15 cellular contexts compared by ENCODE assay signal in the genomic region with DNA sequence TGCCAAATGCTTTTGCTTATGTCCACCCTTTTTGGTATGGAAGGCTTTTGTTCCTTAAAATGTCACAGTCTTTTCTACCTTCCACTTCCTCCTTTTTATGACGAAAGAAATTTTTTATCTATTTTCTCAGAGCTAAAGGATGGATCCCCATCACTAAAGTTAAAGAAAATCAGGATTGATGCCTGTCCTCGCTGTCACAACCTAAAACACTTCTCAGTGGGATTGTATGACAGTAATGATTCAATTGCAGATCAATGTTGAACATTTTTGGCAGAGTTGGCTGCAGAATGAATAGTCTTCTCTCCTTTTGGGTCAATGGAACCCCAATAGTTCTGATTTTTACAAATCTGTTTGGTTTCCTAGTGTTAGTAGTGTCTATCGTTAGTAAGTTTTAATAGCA.
"Had no signal": no experiment of that assay in that cellular context is flagged by ENCODE, and none has a peak within 500 bp of the region (broad histone marks: within the 10 kb centered on the region; RNA-seq: fewer than 3 reads in every experiment).

No MANE protein-coding gene starts in this region.

- DNase-seq: islet precursor cell; left ventricle myocardium inferior; mesendoderm; naive B cell; natural killer cell; nephron progenitor cell; ovary; right lobe of liver; stimulated activated CD4-positive, alpha-beta T cell treated with anti-CD3 and anti-CD28 coated beads, Interleukin-15, amount 100 ng/mL, for 24 hours; stimulated activated CD4-positive, alpha-beta T cell treated with anti-CD3 and anti-CD28 coated beads, Interleukin-2, amount 100 ng/mL, for 24 hours; stimulated activated CD4-positive, alpha-beta T cell treated with anti-CD3 and anti-CD28 coated beads, Interleukin-4, amount 100 ng/mL, for 1 hour; stimulated activated naive CD4-positive, alpha-beta T cell; stimulated activated naive CD8-positive, alpha-beta T cell treated with anti-CD3 and anti-CD28 coated beads, Interleukin-15, amount 100 ng/mL, for 72 hours; substantia nigra; uterus had no signal
